16 cellular contexts compared by ENCODE assay signal in the genomic region with DNA sequence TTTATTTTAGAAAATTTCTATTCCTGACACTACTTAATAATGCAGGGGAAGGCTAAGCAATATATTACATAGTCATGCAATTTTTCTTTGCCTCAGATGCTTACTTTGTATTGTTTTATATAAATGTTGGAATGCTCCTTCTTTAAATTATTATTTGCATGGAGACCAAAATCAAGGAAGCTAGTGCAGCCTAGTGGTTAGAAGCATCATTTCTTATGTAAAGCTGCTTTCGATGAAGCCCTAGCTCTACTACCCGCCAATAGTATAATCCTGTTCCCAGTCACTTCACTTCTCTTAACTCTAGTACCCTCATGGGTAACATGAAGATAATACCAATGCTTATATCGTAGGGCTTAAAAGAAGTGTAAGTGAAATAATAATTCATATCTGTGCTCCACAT.
A peak's percentile ranks its signal among the peaks of the same experiment; 100 is the strongest.
DNase-seq lines count a peak whose midpoint lies in the region; ATAC-seq and TF ChIP-seq lines count a peak whose summit lies in the region.
"Had no signal": no experiment of that assay in that cellular context is flagged by ENCODE, and none has a peak within 500 bp of the region (broad histone marks: within the 10 kb centered on the region; RNA-seq: fewer than 3 reads in every experiment).

No MANE protein-coding gene starts in this region.

- H3K4me3 ChIP-seq in BJ (ENCODE audit: low read depth, low read length) (no peak overlapping the region), astrocyte of the spinal cord (ENCODE audit: low read depth, low read length) (no peak overlapping the region)
- H3K4me3 ChIP-seq: testis had no signal

- no peak for TF ChIP-seq POLR2A in erythroblast (IDR thresholded peaks at IDR 0.05; ENCODE audit: low read length)

- ATAC-seq in HG03135 (IDR thresholded peaks at IDR 0.05; ENCODE audit: unreplicated experiment): no peak
- ATAC-seq in HG03159 (IDR thresholded peaks at IDR 0.05; ENCODE audit: unreplicated experiment): no peak
- ATAC-seq: HCT116, left cardiac atrium had no signal

- TF ChIP-seq CTCF in BJ (IDR thresholded peaks at IDR 0.05; ENCODE audit: insufficient read depth, low read depth, low read length) (0 out of 2 replicates have a peak, but pooled peaks have one; percentile 7), LNCAP (IDR thresholded peaks at IDR 0.05) (peak; percentile 48), astrocyte of the spinal cord (IDR thresholded peaks at IDR 0.05; ENCODE audit: low read depth, low read length) (peak; percentile 5)

- H3K27me3 ChIP-seq in BJ (ENCODE audit: control insufficient read depth, insufficient read depth, low read length): no peaks in the 10 kb centered on the region
- H3K27me3 ChIP-seq: testis had no signal

- CTCF ChIA-PET in BJ (lab: Yijun Ruan, JAX): interaction anchor here (1.0 kb wide), 2 partner anchors 15 to 197 kb away, joined by 3 to 4 read pairs; no protein-coding TSS in a partner anchor

- POLR2A ChIA-PET in BJ (lab: Charles Lee): no interaction called here

- in situ Hi-C loops in astrocyte of the spinal cord (cut with HindIII; ENCODE audit: low sequenced_read_pairs): no loop called here

- no peak for DNase-seq in BJ (ENCODE audit: low read depth)
- no peak for DNase-seq in astrocyte of the spinal cord (ENCODE audit: low read depth, low spot score)
- peak; percentile 7 for DNase-seq in myocyte (ENCODE audit: low read depth)
- DNase-seq in erythroblast (lab: John Stamatoyannopoulos, UW): no peak
- DNase-seq in kidney glomerular epithelial cell (lab: John Stamatoyannopoulos, UW): no peak
- DNase-seq: activated CD4-positive, alpha-beta T cell treated with anti-CD3 and anti-CD28 coated beads, Interleukin-2, amount 50 U/mL, for 48 hours; CD4-positive, alpha-beta T cell; left cardiac atrium; NCI-H2171; NK-92 treated with Interleukin-12 subunit alpha and Interleukin-12 subunit beta, amount 100 ng/mL, for 24 hours; stimulated activated CD4-positive, alpha-beta T cell treated with anti-CD3 and anti-CD28 coated beads, Interleukin-4, amount 100 ng/mL, for 4 hours; testis had no signal

- no peaks in the 10 kb centered on the region for H3K36me3 ChIP-seq in BJ (ENCODE audit: control insufficient read depth, insufficient read depth, low read length)
